8 cellular contexts compared by ENCODE assay signal in the genomic region with DNA sequence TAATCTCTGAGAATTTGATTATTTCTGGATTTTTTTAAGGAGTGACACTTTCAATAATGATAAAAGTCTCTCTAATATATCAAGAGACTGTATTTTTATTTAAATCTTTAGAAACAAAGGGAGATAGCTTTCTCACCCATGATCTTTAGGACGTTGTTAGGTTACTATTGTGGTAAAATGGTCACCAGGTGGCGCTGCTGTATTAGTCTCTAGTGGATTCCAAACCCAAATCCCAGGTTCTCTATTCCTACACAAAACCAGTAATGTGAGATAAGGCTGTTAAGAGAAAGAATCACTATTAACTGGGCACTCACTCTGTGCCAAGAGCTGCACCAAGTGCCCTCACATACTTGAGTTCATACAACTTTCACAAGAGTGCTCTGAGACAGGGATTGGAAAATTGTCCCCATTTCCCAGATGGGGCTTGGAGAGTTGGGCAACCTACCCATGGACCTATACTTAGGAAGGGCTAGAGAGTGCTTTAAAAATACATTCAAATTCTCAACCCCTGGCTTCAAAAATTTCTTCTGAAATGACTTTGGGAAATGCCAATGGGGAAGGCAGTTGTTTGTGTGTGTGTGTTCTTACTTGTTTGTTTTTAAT.
DNase-seq lines count a peak whose midpoint lies in the region; ATAC-seq and TF ChIP-seq lines count a peak whose summit lies in the region.

No MANE protein-coding gene starts in this region.

- no peaks in the 10 kb centered on the region for H3K9me3 ChIP-seq in Peyer's patch

- no peak overlapping the region for H3K27ac ChIP-seq in Peyer's patch

- H3K4me1 ChIP-seq in Peyer's patch: no peaks in the 10 kb centered on the region

- H3K9me3 Mint-ChIP-seq in progenitor cell of endocrine pancreas (ENCODE audit: low read depth): peaks cover 3% of the 10 kb centered on the region

- intact Hi-C loops in Right ventricle myocardium superior (cut with DNase I): loop anchor here (10.0 kb wide), 1 partner anchor 742 kb away; no protein-coding TSS in a partner anchor

- ATAC-seq in Right ventricle myocardium superior (ENCODE audit: poor library complexity): peak; percentile 86
- ATAC-seq in GM19324 (IDR thresholded peaks at IDR 0.05; ENCODE audit: low FRiP score, unreplicated experiment): no peak
- no peak for ATAC-seq in GM18907 (IDR thresholded peaks at IDR 0.05; ENCODE audit: unreplicated experiment)

- H3K4me3 ChIP-seq in Jurkat, Clone E6-1 (ENCODE audit: low read length): no peak overlapping the region
- no peak overlapping the region for H3K4me3 ChIP-seq in Peyer's patch

- peaks cover 2% of the 10 kb centered on the region for H3K36me3 Mint-ChIP-seq in progenitor cell of endocrine pancreas (ENCODE audit: insufficient read depth)

- no peaks in the 10 kb centered on the region for H3K27me3 Mint-ChIP-seq in progenitor cell of endocrine pancreas

- no peaks in the 10 kb centered on the region for H3K36me3 ChIP-seq in Peyer's patch

- H3K4me1 Mint-ChIP-seq in progenitor cell of endocrine pancreas (ENCODE audit: low read depth): peaks cover 4% of the 10 kb centered on the region

- TF ChIP-seq POLR2A in Peyer's patch (IDR thresholded peaks at IDR 0.05): no peak

- peak; percentile 13 to 71 (median 64) for TF ChIP-seq CTCF in Peyer's patch (IDR thresholded peaks at IDR 0.05)
- peak; percentile 73 for TF ChIP-seq CTCF in progenitor cell of endocrine pancreas (IDR thresholded peaks at IDR 0.05; ENCODE audit: unreplicated experiment)

- H3K27me3 ChIP-seq in Peyer's patch: no peaks in the 10 kb centered on the region

- H3K4me3 Mint-ChIP-seq in progenitor cell of endocrine pancreas (ENCODE audit: low read depth): no peak overlapping the region

- no peak overlapping the region for H3K27ac Mint-ChIP-seq in progenitor cell of endocrine pancreas

- peak; percentile 59 for DNase-seq in GM03348 (ENCODE audit: low spot score)
- DNase-seq in Jurkat, Clone E6-1 (ENCODE audit: low read depth, low spot score): peak; percentile 33
- peak; percentile 53 to 89 (median 68) for DNase-seq in Peyer's patch
- DNase-seq in activated naive CD4-positive, alpha-beta T cell treated with anti-CD3 and anti-CD28 coated beads, Interleukin-2, amount 50 U/mL, for 16 hours: peak; percentile 43
- peak; percentile 58 for DNase-seq in Right ventricle myocardium superior
- peak; percentile 41 for DNase-seq in progenitor cell of endocrine pancreas (ENCODE audit: low spot score, unreplicated experiment)
